In genomic region chr11:76700177-76701100, GRCh38 we compare ENCODE assay signal across 9 cellular contexts. TPM values are rescaled to one million over a fixed set of nuclear protein-coding genes. Genes with fewer than 3 reads are reported as not detected.
DNase-seq lines count a peak whose midpoint lies in the region; ATAC-seq, FAIRE-seq and TF ChIP-seq lines count a peak whose summit lies in the region.
"Had no signal": no experiment of that assay in that cellular context is flagged by ENCODE, and none has a peak within 500 bp of the region (broad histone marks: within the 10 kb centered on the region; RNA-seq: fewer than 3 reads in every experiment).

No MANE protein-coding gene starts in this region.

- H3K27ac Mint-ChIP-seq in activated CD4-positive, alpha-beta memory T cell treated with anti-CD3 and anti-CD28 coated beads for 36 hours: no peak overlapping the region
- H3K27ac Mint-ChIP-seq: memory B cell had no signal

- TF ChIP-seq EP300 in K562 (IDR thresholded peaks at IDR 0.05; ENCODE audit: low read length): peak; percentile 97

- no TSS peak for BruUV-seq in K562 (replicated peaks; lab: Mats Ljungman, UMichigan)

- H3K4me3 ChIP-seq in K562: no peak overlapping the region
- no peak overlapping the region for H3K4me3 ChIP-seq in lung

- CTCF ChIA-PET in K562 (lab: Yijun Ruan, JAX; ENCODE audit: low intra/inter-chr PET ratio): no interaction called here
- CTCF ChIA-PET in activated CD4-positive, alpha-beta memory T cell treated with anti-CD3 and anti-CD28 coated beads for 36 hours (lab: Charles Lee): interaction anchor here (1.2 kb wide), 1 partner anchor 35 kb away, joined by 3 read pairs; no protein-coding TSS in a partner anchor

- peak overlapping the region; percentile 77 for H3K4me2 ChIP-seq in K562 (ENCODE audit: insufficient read depth, low read length)

- no peaks in the 10 kb centered on the region for H4K20me1 ChIP-seq in K562 (replicated peaks; ENCODE audit: control insufficient read depth, insufficient read depth, low read length)

- DNase-seq in ACHN (peak; percentile 67), HK-2 (ENCODE audit: unreplicated experiment) (peak; percentile 59), K562 (ENCODE audit: extremely low read depth in 1 of 4, low spot score in 3 of 4) (peak; percentile 91 to 96 (median 92)), lung (ENCODE audit: low spot score) (peak; percentile 37), iPS-NIHi11 (ENCODE audit: low spot score) (no peak), NCI-H1048 (lab: John Stamatoyannopoulos, UW) (no peak)
- DNase-seq in activated CD4-positive, alpha-beta memory T cell treated with anti-CD3 and anti-CD28 coated beads for 36 hours: no peak
- DNase-seq in stimulated activated CD4-positive, alpha-beta T cell treated with anti-CD3 and anti-CD28 coated beads, Interleukin-1b, Interleukin-23, amount 100 ng/mL, for 48 hours: no peak

- H3K9me3 ChIP-seq in K562 (replicated peaks; ENCODE audit: control insufficient read depth, insufficient read depth, low read depth, low read length) (0 out of 2 replicates have a peak, but pooled peaks cover 3% of the 10 kb centered on the region), lung (ENCODE audit: control insufficient read depth in 2 of 2, insufficient read depth in 1 of 2, low read length in 1 of 2) (peaks cover 0 to 3% of the 10 kb centered on the region in 2 donors)

- in situ Hi-C loops in ACHN (cut with HindIII; ENCODE audit: low pct_ligation_motif_present, low pct_unique_long_range_greater_than_20kb, low sequenced_read_pairs): no loop called here
- in situ Hi-C loops in K562 (cut with MboI): no loop called here

- WGBS in K562 (ENCODE audit: insufficient coverage, low coverage, missing lambda C conversion rate): 2% methylated on average over 16 of the region's 16 CpGs
- 18 to 45% methylated on average over 16 of the region's 16 CpGs for WGBS in lung, 2 donors

- H3K27ac ChIP-seq in K562 (ENCODE audit: extremely low read depth, low read depth, low read length): peak overlapping the region; percentile 90
- no peak overlapping the region for H3K27ac ChIP-seq in lung (ENCODE audit: low read depth in 1 of 2, low read length in 1 of 2)

- H3K4me1 Mint-ChIP-seq in activated CD4-positive, alpha-beta memory T cell treated with anti-CD3 and anti-CD28 coated beads for 36 hours (ENCODE audit: low read depth): peaks cover 1% of the 10 kb centered on the region
- H3K4me1 Mint-ChIP-seq: memory B cell had no signal

- peaks cover 3% of the 10 kb centered on the region for H3K9me1 ChIP-seq in K562 (ENCODE audit: control insufficient read depth, insufficient read depth, low read length)

- H3K4me1 ChIP-seq in K562 (replicated peaks in 1 of 2; ENCODE audit: control insufficient read depth in 2 of 2, insufficient read depth in 2 of 2, low read length in 2 of 2) (peaks cover 61 to 67% of the 10 kb centered on the region in 2 experiments), lung (ENCODE audit: control insufficient read depth in 2 of 2, insufficient read depth in 2 of 2, low read length in 2 of 2) (no peaks in the 10 kb centered on the region)

- POLR2A ChIA-PET in K562 (lab: Yijun Ruan, JAX): interaction anchor here (0.6 to 1.0 kb wide), 4 partner anchors 14 to 515 kb away, joined by 4 to 5 read pairs (median 4); partner anchors contain the start of gene TSKU
- POLR2A ChIA-PET in activated CD4-positive, alpha-beta memory T cell treated with anti-CD3 and anti-CD28 coated beads for 36 hours (lab: Charles Lee): no interaction called here

- H3K36me3 Mint-ChIP-seq in activated CD4-positive, alpha-beta memory T cell treated with anti-CD3 and anti-CD28 coated beads for 36 hours: no peaks in the 10 kb centered on the region
- H3K36me3 Mint-ChIP-seq: memory B cell had no signal

- no peaks in the 10 kb centered on the region for H3K79me2 ChIP-seq in K562 (ENCODE audit: control insufficient read depth, insufficient read depth, low read length)

- no peaks in the 10 kb centered on the region for H3K27me3 ChIP-seq in K562 (ENCODE audit: control insufficient read depth in 2 of 2, insufficient read depth in 2 of 2, low read length in 2 of 2)
- H3K27me3 ChIP-seq in lung (ENCODE audit: control insufficient read depth, insufficient read depth): no peaks in the 10 kb centered on the region

- TF ChIP-seq POLR2A in K562 (conservative IDR thresholded peaks at IDR 0.05): peak; percentile 37; the same call in 1 of the 2 replicates

- intact Hi-C loops in K562 (cut with micrococcal nuclease): loop anchor here (2.0 kb wide), 1 partner anchor 20 kb away; no protein-coding TSS in a partner anchor
- intact Hi-C loops in activated CD4-positive, alpha-beta memory T cell treated with anti-CD3 and anti-CD28 coated beads for 36 hours (cut with micrococcal nuclease): no loop called here

- H3K9ac ChIP-seq in K562 (ENCODE audit: insufficient read depth in 1 of 2, low read depth in 2 of 2, low read length in 2 of 2): peak overlapping the region; percentile 51 to 65

- FAIRE-seq in K562 (lab: Jason Lieb, UNC): peak; percentile 99

- H3K36me3 ChIP-seq in K562 (ENCODE audit: control insufficient read depth, insufficient read depth, low read length) (no peaks in the 10 kb centered on the region), lung (ENCODE audit: control insufficient read depth in 2 of 2, insufficient read depth in 2 of 2, low read length in 2 of 2) (no peaks in the 10 kb centered on the region)

- peak overlapping the region; percentile 49 for H2AFZ ChIP-seq in K562 (ENCODE audit: low read depth, low read length)

- peaks cover 3% of the 10 kb centered on the region for H3K27me3 Mint-ChIP-seq in activated CD4-positive, alpha-beta memory T cell treated with anti-CD3 and anti-CD28 coated beads for 36 hours

- 0 out of 4 replicates have a peak, but pooled peaks of 1 of the 2 experiments have one; percentile 2 for TF ChIP-seq RAD21 in K562 (CRISPR knock-in tag; conservative IDR thresholded peaks at IDR 0.05 in 1 of 2, IDR thresholded peaks at IDR 0.05 in 1 of 2)

- TF ChIP-seq CTCF in K562 (IDR thresholded peaks at IDR 0.05 in 2 of 3, conservative IDR thresholded peaks at IDR 0.05 in 1 of 3; ENCODE audit: insufficient read depth in 2 of 3, low read depth in 1 of 3, low read length in 3 of 3) (no peak), lung (IDR thresholded peaks at IDR 0.05; ENCODE audit: control extremely low read depth, extremely low read depth) (no peak)

- ATAC-seq in K562 (peak; percentile 83), lung (ENCODE audit: insufficient read depth, low FRiP score) (peak; percentile 72)

- peaks cover 2% of the 10 kb centered on the region for H3K9me3 Mint-ChIP-seq in activated CD4-positive, alpha-beta memory T cell treated with anti-CD3 and anti-CD28 coated beads for 36 hours

- H3K4me3 Mint-ChIP-seq in activated CD4-positive, alpha-beta memory T cell treated with anti-CD3 and anti-CD28 coated beads for 36 hours: no peak overlapping the region
- H3K4me3 Mint-ChIP-seq: memory B cell had no signal

TF ChIP-seq in K562, 482 proteins besides CTCF, POLR2A, EP300 and RAD21 (continues in another document):
- TF ChIP-seq FOXJ3 (CRISPR knock-in tag; IDR thresholded peaks at IDR 0.05) (no peak), DACH1 (IDR thresholded peaks at IDR 0.05; ENCODE audit: partially characterized antibody) (no peak), ZNF766 (CRISPR knock-in tag; conservative IDR thresholded peaks at IDR 0.05) (peak; percentile 43), ZNF354B (CRISPR knock-in tag; IDR thresholded peaks at IDR 0.05) (no peak), TEAD2 (tag; IDR thresholded peaks at IDR 0.05) (0 out of 2 replicates have a peak, but pooled peaks have one; percentile 58), SP1 (CRISPR knock-in tag; IDR thresholded peaks at IDR 0.05) (peak; percentile 56)
- TF ChIP-seq, protein P1, sequence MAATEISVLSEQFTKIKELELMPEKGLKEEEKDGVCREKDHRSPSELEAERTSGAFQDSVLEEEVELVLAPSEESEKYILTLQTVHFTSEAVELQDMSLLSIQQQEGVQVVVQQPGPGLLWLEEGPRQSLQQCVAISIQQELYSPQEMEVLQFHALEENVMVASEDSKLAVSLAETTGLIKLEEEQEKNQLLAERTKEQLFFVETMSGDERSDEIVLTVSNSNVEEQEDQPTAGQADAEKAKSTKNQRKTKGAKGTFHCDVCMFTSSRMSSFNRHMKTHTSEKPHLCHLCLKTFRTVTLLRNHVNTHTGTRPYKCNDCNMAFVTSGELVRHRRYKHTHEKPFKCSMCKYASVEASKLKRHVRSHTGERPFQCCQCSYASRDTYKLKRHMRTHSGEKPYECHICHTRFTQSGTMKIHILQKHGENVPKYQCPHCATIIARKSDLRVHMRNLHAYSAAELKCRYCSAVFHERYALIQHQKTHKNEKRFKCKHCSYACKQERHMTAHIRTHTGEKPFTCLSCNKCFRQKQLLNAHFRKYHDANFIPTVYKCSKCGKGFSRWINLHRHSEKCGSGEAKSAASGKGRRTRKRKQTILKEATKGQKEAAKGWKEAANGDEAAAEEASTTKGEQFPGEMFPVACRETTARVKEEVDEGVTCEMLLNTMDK (IDR thresholded peaks at IDR 0.05; ENCODE audit: borderline replicate concordance, insufficient read depth, low read depth, low read length, poor library complexity, severe bottlenecking): no peak
- TF ChIP-seq, protein P2, sequence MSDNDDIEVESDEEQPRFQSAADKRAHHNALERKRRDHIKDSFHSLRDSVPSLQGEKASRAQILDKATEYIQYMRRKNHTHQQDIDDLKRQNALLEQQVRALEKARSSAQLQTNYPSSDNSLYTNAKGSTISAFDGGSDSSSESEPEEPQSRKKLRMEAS (CRISPR knock-in tag; IDR thresholded peaks at IDR 0.05): peak; percentile 60

RNA-seq across cellular contexts. Expression of gene LRRC32, which starts 29.9 kb away (rescaled TPM):
- 0.21 and 0.65 TPM in 2 replicates for total RNA-seq in K562 (2011; cell fraction: chromatin; rRNA removed; ENCODE audit: low replicate concordance)
- 0.79 and 1.3 TPM in 2 replicates for total RNA-seq in K562 (2011; cell fraction: nucleolus; rRNA removed)
- total RNA-seq in K562 (2011; cell fraction: nucleoplasm; rRNA removed): 0.76 and 0.81 TPM in 2 replicates
- total RNA-seq in K562 (2014; rRNA removed) (0.16 and 0.50 TPM in 2 replicates), K562 (2014; rRNA removed; fragmentation: Illumina TruSeq; extraction: Trizol) (0.16 TPM in 1 of 2 replicates, not detected in the other), K562 (2015; rRNA removed; fragmentation: Illumina TruSeq; extraction: Trizol) (not detected in 2 replicates), K562 (2021) (0.20 and 0.31 TPM in 2 replicates), lung (10 to 100 TPM; 38.3 to 69.9 TPM)
- polyA plus RNA-seq in K562 (2011; rRNA removed) (0.10 and 0.47 TPM in 2 replicates), K562 (2014; fragmentation: Illumina TruSeq; extraction: Trizol) (0.18 and 0.44 TPM in 2 replicates), K562 (2014; fragmentation: Nextera tagmentation; extraction: Ambion mirVana) (not detected), K562 (2014; rRNA removed) (0.08 TPM in 1 of 2 replicates, not detected in the other), lung (100 to 1,000 TPM; 100 to 159 TPM)
- 0.44 and 0.48 TPM in 2 replicates for polyA plus RNA-seq in K562 (2011; cell fraction: cytosol; rRNA removed)
- 0.41 and 0.63 TPM in 2 replicates for polyA plus RNA-seq in K562 (2011; cell fraction: nucleus; rRNA removed)
- 0.12 and 0.65 TPM in 2 replicates for polyA plus RNA-seq in K562 (2012)
- polyA minus RNA-seq in K562 (2011; rRNA and poly(A)+ RNA removed): 0.53 and 0.57 TPM in 2 replicates
- 0.55 and 0.67 TPM in 2 replicates for polyA minus RNA-seq in K562 (2011; cell fraction: cytosol; rRNA and poly(A)+ RNA removed)
- polyA minus RNA-seq in K562 (2011; cell fraction: nucleus; rRNA and poly(A)+ RNA removed): 0.13 and 0.56 TPM in 2 replicates
- 10 to 100 TPM; 11.2 to 12.3 TPM for total RNA-seq in activated CD4-positive, alpha-beta memory T cell treated with anti-CD3 and anti-CD28 coated beads for 36 hours

Comparison
In these comparisons a context has a peak if more than half of its experiments do, and no peak if none do; other contexts are left out.
1. DNase-seq: peak in ACHN (single experiment), HK-2 (single experiment), K562 (4 of 4) and lung (single experiment); none in activated CD4-positive, alpha-beta memory T cell treated with anti-CD3 and anti-CD28 coated beads for 36 hours (single experiment), iPS-NIHi11 (single experiment), stimulated activated CD4-positive, alpha-beta T cell treated with anti-CD3 and anti-CD28 coated beads, Interleukin-1b, Interleukin-23, amount 100 ng/mL, for 48 hours (single experiment) and NCI-H1048 (single experiment).
2. RNA of gene LRRC32, which starts 29.9 kb away (total RNA-seq): 38.3 to 69.9 TPM in lung and 11.2 to 12.3 TPM in activated CD4-positive, alpha-beta memory T cell treated with anti-CD3 and anti-CD28 coated beads for 36 hours; 0.16 to 1.3 TPM in K562; every median in the first group is over 4 times any median in the second.